Comparison of ENCODE assay signal across 17 cellular contexts in the genomic region with DNA sequence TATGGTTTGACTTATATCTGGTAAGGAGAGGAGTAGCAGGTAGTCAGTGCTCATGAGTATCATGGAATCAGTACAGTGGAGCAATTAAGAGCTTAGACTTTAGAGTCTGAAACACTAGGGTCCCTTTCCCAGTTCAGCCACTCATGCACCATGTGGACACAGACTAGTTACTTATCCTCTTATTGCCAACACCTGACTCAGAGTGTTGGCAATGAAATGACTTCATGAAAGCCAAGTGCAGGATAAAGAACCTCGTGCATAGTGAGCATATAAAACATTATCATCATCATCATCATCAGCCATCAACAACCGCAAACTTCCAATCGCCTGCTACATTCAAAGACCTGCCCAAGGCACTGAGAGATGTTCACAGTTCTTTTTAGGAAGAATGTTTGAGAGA.
A peak's percentile ranks its signal among the peaks of the same experiment; 100 is the strongest.
DNase-seq lines count a peak whose midpoint lies in the region; ATAC-seq, FAIRE-seq and TF ChIP-seq lines count a peak whose summit lies in the region.
"Had no signal": no experiment of that assay in that cellular context is flagged by ENCODE, and none has a peak within 500 bp of the region (broad histone marks: within the 10 kb centered on the region; RNA-seq: fewer than 3 reads in every experiment).

No MANE protein-coding gene starts in this region.

- no peak overlapping the region for H3K4me3 ChIP-seq in GM23248
- H3K4me3 ChIP-seq in epithelial cell of esophagus (ENCODE audit: low read length): no peak overlapping the region
- H3K4me3 ChIP-seq: A549, PC-9 had no signal

- H3K27ac ChIP-seq in GM23248: no peak overlapping the region
- H3K27ac ChIP-seq: C4-2B, PC-9 had no signal

- no peak overlapping the region for H3K4me3 Mint-ChIP-seq in activated CD4-positive, alpha-beta T cell treated with anti-CD3 and anti-CD28 coated beads for 36 hours
- H3K4me3 Mint-ChIP-seq: IgD-negative memory B cell had no signal

- no peak for ATAC-seq in GM21786 (IDR thresholded peaks at IDR 0.05; ENCODE audit: unreplicated experiment)
- ATAC-seq in activated CD4-positive, alpha-beta T cell treated with anti-CD3 and anti-CD28 coated beads for 36 hours: no peak
- ATAC-seq: A549, Right ventricle myocardium inferior had no signal

- intact Hi-C loops in activated CD4-positive, alpha-beta T cell treated with anti-CD3 and anti-CD28 coated beads for 36 hours (cut with DNase I, micrococcal nuclease): no loop called here

- H3K9me3 ChIP-seq in GM23248 (ENCODE audit: low read depth): no peaks in the 10 kb centered on the region
- H3K9me3 ChIP-seq: A549 had no signal

- no peak for FAIRE-seq in RCC 7860 (lab: Jason Lieb, UNC)
- FAIRE-seq: A549 had no signal

- no peaks in the 10 kb centered on the region for H4K20me1 ChIP-seq in GM23248 (ENCODE audit: insufficient read depth)

- H3K9me3 Mint-ChIP-seq in activated CD4-positive, alpha-beta T cell treated with anti-CD3 and anti-CD28 coated beads for 36 hours (ENCODE audit: low read depth): no peaks in the 10 kb centered on the region
- H3K9me3 Mint-ChIP-seq: IgD-negative memory B cell had no signal

- H3K36me3 Mint-ChIP-seq in activated CD4-positive, alpha-beta T cell treated with anti-CD3 and anti-CD28 coated beads for 36 hours (ENCODE audit: low read depth): no peaks in the 10 kb centered on the region

- H3K27ac Mint-ChIP-seq in activated CD4-positive, alpha-beta T cell treated with anti-CD3 and anti-CD28 coated beads for 36 hours: no peak overlapping the region

- H2AFZ ChIP-seq in GM23248: no peak overlapping the region
- H2AFZ ChIP-seq: PC-9 had no signal

- in situ Hi-C loops in GM23248 (cut with MboI): no loop called here

- TF ChIP-seq CTCF in epithelial cell of esophagus (IDR thresholded peaks at IDR 0.05; ENCODE audit: insufficient read depth, low read depth, low read length, missing control alignments): no peak

- CTCF ChIA-PET in activated CD4-positive, alpha-beta T cell treated with anti-CD3 and anti-CD28 coated beads for 36 hours (lab: Charles Lee): interaction anchor here (0.6 to 2.0 kb wide), 2 partner anchors 12 to 224 kb away, joined by 3 to 7 read pairs; no protein-coding TSS in a partner anchor

- peaks cover 10% of the 10 kb centered on the region; the same call in 1 of the 2 replicates for H3K4me1 ChIP-seq in GM23248 (ENCODE audit: insufficient read depth)

- H3K4me2 ChIP-seq in GM23248 (ENCODE audit: unreplicated experiment): no peak overlapping the region
- H3K4me2 ChIP-seq: A549, PC-9 had no signal

- DNase-seq in GM23248 (peak; percentile 23), RCC 7860 (ENCODE audit: low spot score) (peak; percentile 28), epithelial cell of esophagus (ENCODE audit: low read depth) (peak; percentile 20), kidney tubule cell (ENCODE audit: low spot score) (peak; percentile 57), ureter (ENCODE audit: low spot score) (no peak)
- no peak for DNase-seq in activated CD4-positive, alpha-beta T cell treated with anti-CD3 and anti-CD28 coated beads for 36 hours
- DNase-seq: COR-L47, HCEC 1CT, NCI-H1436, NCI-H2029 treated with DMSO at 0.1 percent for 48 hours, NCI-H526, PC-9 had no signal

- H3K36me3 ChIP-seq in GM23248 (ENCODE audit: low read depth): no peaks in the 10 kb centered on the region

- POLR2A ChIA-PET in activated CD4-positive, alpha-beta T cell treated with anti-CD3 and anti-CD28 coated beads for 36 hours (lab: Charles Lee): no interaction called here

- H3F3A ChIP-seq in GM23248 (ENCODE audit: insufficient read depth): 0 out of 2 replicates have a peak, but pooled peaks cover 10% of the 10 kb centered on the region

- H3K9me2 ChIP-seq in GM23248 (ENCODE audit: insufficient read depth): no peaks in the 10 kb centered on the region

- 55 to 62% methylated on average over 3 of the region's 3 CpGs for WGBS in GM23248 (ENCODE audit: low coverage in 1 of 2, low lambda C conversion rate in 2 of 2, missing lambda C conversion rate in 2 of 2), 2 experiments

- no peak overlapping the region for H3K9ac ChIP-seq in GM23248

- H3K27me3 ChIP-seq in GM23248 (replicated peaks; ENCODE audit: insufficient read depth): 0 out of 2 replicates have a peak, but pooled peaks cover 7% of the 10 kb centered on the region

- peaks cover 43% of the 10 kb centered on the region for H3K4me1 Mint-ChIP-seq in activated CD4-positive, alpha-beta T cell treated with anti-CD3 and anti-CD28 coated beads for 36 hours

- no peaks in the 10 kb centered on the region for H3K79me2 ChIP-seq in GM23248 (ENCODE audit: insufficient read depth)

- no peaks in the 10 kb centered on the region for H3K27me3 Mint-ChIP-seq in activated CD4-positive, alpha-beta T cell treated with anti-CD3 and anti-CD28 coated beads for 36 hours
- H3K27me3 Mint-ChIP-seq: IgD-negative memory B cell had no signal

Comparison
In these comparisons a context has a peak if more than half of its experiments do, and no peak if none do; other contexts are left out.
1. DNase-seq: peak in GM23248 (single experiment), RCC 7860 (single experiment), epithelial cell of esophagus (single experiment) and kidney tubule cell (single experiment); none in activated CD4-positive, alpha-beta T cell treated with anti-CD3 and anti-CD28 coated beads for 36 hours (single experiment) and ureter (single experiment).